13 cellular contexts compared by ENCODE assay signal in the genomic region with DNA sequence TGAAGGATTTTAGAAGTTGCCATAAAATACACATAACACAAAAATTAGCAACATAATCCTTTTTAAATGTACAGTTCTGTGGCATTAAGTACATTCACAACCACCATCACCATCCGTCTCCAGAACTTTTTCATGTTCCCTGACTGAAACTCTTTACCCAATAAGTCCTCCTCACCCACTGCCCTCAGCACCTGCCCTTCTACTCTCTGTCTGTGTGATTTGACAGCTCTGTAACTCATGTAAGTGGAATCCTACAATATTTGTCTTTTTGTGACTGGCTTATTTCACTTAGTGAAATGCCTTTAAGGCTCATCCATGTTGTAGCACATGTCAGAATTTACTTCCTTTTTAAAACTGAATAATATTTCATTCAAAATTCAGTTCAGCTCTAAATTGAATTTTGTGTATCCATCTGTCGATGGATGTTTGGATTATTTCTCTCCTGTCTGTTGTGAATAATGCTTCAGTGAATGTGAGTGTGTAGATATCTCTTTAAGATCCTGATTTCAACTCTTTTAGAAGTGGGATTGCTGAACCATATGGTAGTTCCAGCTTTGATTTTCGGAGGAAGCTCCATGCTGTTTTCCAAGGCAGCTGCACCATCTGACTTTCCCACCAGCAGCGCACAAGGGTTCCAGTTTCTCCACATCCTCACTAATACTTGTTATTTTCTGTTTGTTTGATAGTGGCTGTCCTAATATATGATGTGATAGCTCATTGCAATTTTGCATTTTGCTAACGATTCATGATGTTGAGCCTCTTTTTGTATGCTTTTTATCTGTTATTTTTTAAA. TPM values are rescaled to one million over a fixed set of nuclear protein-coding genes. Genes with fewer than 3 reads are reported as not detected.
DNase-seq lines count a peak whose midpoint lies in the region; ATAC-seq and TF ChIP-seq lines count a peak whose summit lies in the region.
"Had no signal": no experiment of that assay in that cellular context is flagged by ENCODE, and none has a peak within 500 bp of the region (broad histone marks: within the 10 kb centered on the region; RNA-seq: fewer than 3 reads in every experiment).

No MANE protein-coding gene starts in this region.

- TF ChIP-seq POLR2A in breast epithelium (IDR thresholded peaks at IDR 0.05) = no peak

- peak overlapping the region; percentile 4 for H3K27ac Mint-ChIP-seq in MCF 10A (ENCODE audit: low read depth, unreplicated experiment)
- peak overlapping the region; percentile 7 for H3K27ac Mint-ChIP-seq in stimulated activated effector memory CD8-positive, alpha-beta T cell treated with anti-CD3 and anti-CD28 coated beads, Interleukin-12 subunit alpha, Interleukin-12 subunit beta, amount 100 ng/mL, for 72 hours
- H3K27ac Mint-ChIP-seq in T-cell = peak overlapping the region in 1 of 2 donors; percentile 35
- H3K27ac Mint-ChIP-seq in endothelial cell (ENCODE audit: unreplicated experiment) = no peak overlapping the region

- H3K4me1 ChIP-seq in breast epithelium (peaks cover 0 to 4% of the 10 kb centered on the region in 2 donors), Loucy (ENCODE audit: insufficient read depth, low read length, poor library complexity, severe bottlenecking) (peaks cover 58% of the 10 kb centered on the region)

- intact Hi-C loops in MCF 10A (cut with micrococcal nuclease) (loop anchor here (2.0 kb wide), 1 partner anchor 47 kb away; no protein-coding TSS in a partner anchor), breast epithelium (cut with DNase I; ENCODE audit: low total_unique reads) (loop anchor here (10.0 kb wide), 1 partner anchor 135 kb away; no protein-coding TSS in a partner anchor)

- no peaks in the 10 kb centered on the region for H3K9me2 ChIP-seq in Loucy (replicated peaks; ENCODE audit: low read depth, low read length)

- peaks cover 46% of the 10 kb centered on the region for H3K79me2 ChIP-seq in Loucy (ENCODE audit: insufficient read depth, low read length)

- no peaks in the 10 kb centered on the region for H4K20me1 ChIP-seq in Loucy (ENCODE audit: insufficient read depth, low read length, poor library complexity, severe bottlenecking)

- no peak for ATAC-seq in stimulated activated effector memory CD8-positive, alpha-beta T cell treated with anti-CD3 and anti-CD28 coated beads, Interleukin-12 subunit alpha, Interleukin-12 subunit beta, amount 100 ng/mL, for 72 hours
- no peak for ATAC-seq in HG03469 (IDR thresholded peaks at IDR 0.05; ENCODE audit: unreplicated experiment)
- no peak for ATAC-seq in T-cell (replicated peaks in 1 of 4)

- H3K9me3 Mint-ChIP-seq in MCF 10A (ENCODE audit: unreplicated experiment) = no peaks in the 10 kb centered on the region
- no peaks in the 10 kb centered on the region for H3K9me3 Mint-ChIP-seq in stimulated activated effector memory CD8-positive, alpha-beta T cell treated with anti-CD3 and anti-CD28 coated beads, Interleukin-12 subunit alpha, Interleukin-12 subunit beta, amount 100 ng/mL, for 72 hours
- H3K9me3 Mint-ChIP-seq in T-cell = no peaks in the 10 kb centered on the region
- no peaks in the 10 kb centered on the region for H3K9me3 Mint-ChIP-seq in endothelial cell (ENCODE audit: unreplicated experiment)

- CTCF ChIA-PET in MCF 10A (lab: Yijun Ruan, JAX) (interaction anchor here (0.7 to 2.3 kb wide), 9 partner anchors 11 to 1799 kb away, joined by 3 to 9 read pairs (median 4); a partner anchor contains a TSS), T-cell (lab: Charles Lee) (interaction anchor here in 1 of 2 donors (1.0 kb wide), 2 partner anchors 48 to 198 kb away, joined by 3 to 4 read pairs; a partner anchor contains a TSS)

- no peak for DNase-seq in MCF 10A (ENCODE audit: unreplicated experiment)
- DNase-seq in breast epithelium (ENCODE audit: low spot score in 2 of 2) = no peak
- DNase-seq in epithelial cell of prostate (ENCODE audit: low read depth, low spot score) = no peak
- no peak for DNase-seq in stimulated activated effector memory CD8-positive, alpha-beta T cell treated with anti-CD3 and anti-CD28 coated beads, Interleukin-12 subunit alpha, Interleukin-12 subunit beta, amount 100 ng/mL, for 72 hours (ENCODE audit: low spot score in 2 of 2)
- DNase-seq in T-cell = no peak
- no peak for DNase-seq in endothelial cell (ENCODE audit: low spot score)
- DNase-seq: activated CD4-positive, alpha-beta T cell treated with anti-CD3 and anti-CD28 coated beads for 1 hour; cerebellar nuclear complex; COR-L47; NCI-H1417 had no signal

- H3K36me3 ChIP-seq in breast epithelium (no peaks in the 10 kb centered on the region), Loucy (ENCODE audit: insufficient read depth, low read length) (no peaks in the 10 kb centered on the region)

- H3K9ac ChIP-seq in Loucy (ENCODE audit: low read depth, low read length, poor library complexity, severe bottlenecking) = no peak overlapping the region
- H3K9ac ChIP-seq: KMS-11 had no signal

- H3K36me3 Mint-ChIP-seq in MCF 10A (ENCODE audit: insufficient read depth, unreplicated experiment) (peaks cover 23% of the 10 kb centered on the region), T-cell (no peaks in the 10 kb centered on the region), endothelial cell (ENCODE audit: low read depth, unreplicated experiment) (no peaks in the 10 kb centered on the region)
- peaks cover 5% of the 10 kb centered on the region for H3K36me3 Mint-ChIP-seq in stimulated activated effector memory CD8-positive, alpha-beta T cell treated with anti-CD3 and anti-CD28 coated beads, Interleukin-12 subunit alpha, Interleukin-12 subunit beta, amount 100 ng/mL, for 72 hours

- peak overlapping the region; percentile 48 for H3K4me2 ChIP-seq in Loucy (ENCODE audit: low read depth, low read length, poor library complexity, severe bottlenecking)
- H3K4me2 ChIP-seq: KMS-11 had no signal

- H3K27me3 ChIP-seq in breast epithelium = no peaks in the 10 kb centered on the region
- H3K27me3 ChIP-seq in Loucy (ENCODE audit: insufficient read depth, low read length, poor library complexity, severe bottlenecking) = no peaks in the 10 kb centered on the region

- H3K27ac ChIP-seq in breast epithelium = peak overlapping the region in 1 of 2 donors; percentile 38
- peak overlapping the region; percentile 9 for H3K27ac ChIP-seq in epithelial cell of prostate
- H3K27ac ChIP-seq: KMS-11 had no signal

- H3K4me3 ChIP-seq in breast epithelium = no peak overlapping the region
- H3K4me3 ChIP-seq in Loucy (ENCODE audit: low read length, poor library complexity, severe bottlenecking) = no peak overlapping the region

- TF ChIP-seq CTCF in MCF 10A (IDR thresholded peaks at IDR 0.05; ENCODE audit: unreplicated experiment) (no peak), breast epithelium (IDR thresholded peaks at IDR 0.05) (no peak), Loucy (conservative IDR thresholded peaks at IDR 0.05; ENCODE audit: low read length) (no peak), endothelial cell (IDR thresholded peaks at IDR 0.05; ENCODE audit: unreplicated experiment) (no peak)

- H3K4me3 Mint-ChIP-seq in MCF 10A (ENCODE audit: unreplicated experiment) = no peak overlapping the region
- no peak overlapping the region for H3K4me3 Mint-ChIP-seq in stimulated activated effector memory CD8-positive, alpha-beta T cell treated with anti-CD3 and anti-CD28 coated beads, Interleukin-12 subunit alpha, Interleukin-12 subunit beta, amount 100 ng/mL, for 72 hours
- no peak overlapping the region for H3K4me3 Mint-ChIP-seq in T-cell
- H3K4me3 Mint-ChIP-seq in endothelial cell (ENCODE audit: unreplicated experiment) = no peak overlapping the region

- H2AFZ ChIP-seq in Loucy (ENCODE audit: low read length) = no peak overlapping the region

- H3K9me3 ChIP-seq in breast epithelium = no peaks in the 10 kb centered on the region
- no peaks in the 10 kb centered on the region for H3K9me3 ChIP-seq in Loucy (ENCODE audit: insufficient read depth, low read depth, low read length)

- no TSS peak for BruUV-seq in MCF 10A (replicated peaks; lab: Mats Ljungman, UMichigan)

- H3K4me1 Mint-ChIP-seq in MCF 10A (ENCODE audit: insufficient read depth, unreplicated experiment) (peaks cover 52% of the 10 kb centered on the region), T-cell (peaks cover 69 to 74% (median 72%) of the 10 kb centered on the region in 3 donors), endothelial cell (ENCODE audit: unreplicated experiment) (peaks cover 7% of the 10 kb centered on the region)
- peaks cover 68% of the 10 kb centered on the region for H3K4me1 Mint-ChIP-seq in stimulated activated effector memory CD8-positive, alpha-beta T cell treated with anti-CD3 and anti-CD28 coated beads, Interleukin-12 subunit alpha, Interleukin-12 subunit beta, amount 100 ng/mL, for 72 hours

- H3F3A ChIP-seq in Loucy (ENCODE audit: low read depth) = no peaks in the 10 kb centered on the region

- POLR2A ChIA-PET in MCF 10A (lab: Yijun Ruan, JAX) = interaction anchor here (0.9 to 8.4 kb wide), 6 partner anchors 21 to 124 kb away, joined by 3 to 81 read pairs (median 4); a partner anchor contains a TSS
- POLR2A ChIA-PET in T-cell (lab: Charles Lee) = interaction anchor here in 1 of 2 donors (0.6 kb wide), 1 partner anchor 52 kb away, joined by 3 read pairs; no protein-coding TSS in a partner anchor

- H3K27me3 Mint-ChIP-seq in MCF 10A (ENCODE audit: insufficient read depth, unreplicated experiment) = no peaks in the 10 kb centered on the region
- no peaks in the 10 kb centered on the region for H3K27me3 Mint-ChIP-seq in T-cell
- no peaks in the 10 kb centered on the region for H3K27me3 Mint-ChIP-seq in endothelial cell (ENCODE audit: unreplicated experiment)

RNA-seq across cellular contexts. Expression of a gene that starts 4.2 kb away (rescaled TPM):
- 98.0 and 99.5 TPM in 2 replicates for total RNA-seq in MCF 10A (2022)
- total RNA-seq in breast epithelium = 10 to 100 TPM; 45.8 to 77.6 (median 71.1) TPM
- 100 to 1,000 TPM in 1 of 5 donors, 10 to 100 TPM in 4; 80.5 to 102 (median 90.9) TPM for total RNA-seq in T-cell
- 43.0 TPM for total RNA-seq in endothelial cell (ENCODE audit: unreplicated experiment)

RNA-seq across cellular contexts. Expression of a gene that starts 48.2 kb away (rescaled TPM):
- total RNA-seq in MCF 10A (2022) (375 and 435 TPM in 2 replicates), breast epithelium (100 to 1,000 TPM in 2 of 3 donors, 10 to 100 TPM in 1; 95.7 to 128 (median 121) TPM), T-cell (10 to 100 TPM; 29.7 to 53.4 (median 36.5) TPM), endothelial cell (ENCODE audit: unreplicated experiment) (57.9 TPM)
